Comparison of ENCODE assay signal across 8 cellular contexts in the genomic region with DNA sequence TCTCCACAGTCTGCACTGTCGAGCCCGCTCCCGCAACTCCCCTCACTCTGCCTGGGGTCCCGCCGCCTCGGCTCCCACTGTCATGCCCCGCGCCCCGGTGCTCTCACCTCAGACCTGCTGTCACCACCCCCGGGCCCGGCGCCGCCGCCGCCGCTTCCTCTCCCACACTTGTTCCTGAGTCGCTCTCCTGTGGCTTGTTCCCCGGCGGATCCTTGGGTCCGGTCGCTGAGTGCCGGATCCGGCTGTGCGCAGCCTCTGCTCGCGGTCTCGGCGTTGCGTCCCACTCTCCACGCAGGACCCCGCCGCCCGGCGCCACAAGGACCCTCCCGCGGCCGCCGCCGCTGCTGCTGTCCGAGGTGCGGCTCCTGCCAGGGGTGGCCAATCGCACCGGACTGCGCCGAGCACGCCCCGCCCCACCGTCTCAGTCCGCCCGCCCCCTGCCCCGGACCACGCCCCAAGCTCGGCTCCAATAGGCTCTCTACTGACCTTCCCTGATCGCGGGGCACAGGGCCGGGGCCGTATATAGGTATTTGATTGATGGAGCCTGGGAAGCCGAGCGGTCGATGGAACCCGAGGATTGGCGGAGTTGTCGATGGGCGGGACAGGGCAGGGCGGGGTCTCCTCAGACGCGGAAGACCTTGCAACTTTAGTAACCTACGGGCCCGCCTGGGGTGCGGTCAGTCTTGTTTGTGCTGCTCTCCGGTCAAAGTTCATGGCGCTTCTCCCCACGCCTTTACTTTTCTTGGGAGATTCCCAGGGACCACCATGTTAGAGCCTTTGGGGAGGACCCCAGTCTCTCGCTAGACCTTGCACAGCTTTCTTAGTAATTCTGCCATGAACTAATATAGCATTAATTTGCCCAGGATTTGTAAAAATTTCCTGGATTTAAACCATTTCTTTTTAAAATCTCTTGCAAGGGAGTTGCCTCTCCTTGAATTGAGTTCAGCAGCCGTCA. TPM values are rescaled to one million over a fixed set of nuclear protein-coding genes. Genes with fewer than 3 reads are reported as not detected.
DNase-seq lines count a peak whose midpoint lies in the region; ATAC-seq and TF ChIP-seq lines count a peak whose summit lies in the region.

A gene (minus strand): TSS at position 367 of the 955 bp plus-strand sequence. CDS start 117,340 bp downstream, outside the sequence.

- H3K27me3 ChIP-seq in heart right ventricle, result no peaks in the 10 kb centered on the region
- no peaks in the 10 kb centered on the region for H3K27me3 ChIP-seq in upper lobe of right lung

- DNase-seq in GM13976 (ENCODE audit: low spot score) (peak; percentile 97), NCI-H146 treated with DMSO at 0.1 percent for 48 hours (lab: John Stamatoyannopoulos, UW; ENCODE audit: unreplicated experiment) (peak; percentile 98), amniotic epithelial cell (ENCODE audit: low read depth) (peak; percentile 99), heart right ventricle (peak; percentile 98 to 99), posterior vena cava (ENCODE audit: low spot score) (peak; percentile 100), upper lobe of right lung (peak; percentile 99)

- in situ Hi-C loops in GM13976 (cut with MboI; ENCODE audit: low sequenced_read_pairs, unreplicated experiment), result loop anchor here (5.0 to 10.0 kb wide), 2 partner anchors 191 to 498 kb away; no protein-coding TSS in a partner anchor

- no peaks in the 10 kb centered on the region for H3K9me3 ChIP-seq in heart right ventricle
- H3K9me3 ChIP-seq in upper lobe of right lung, result no peaks in the 10 kb centered on the region

- H3K4me1 ChIP-seq in heart right ventricle, result peaks cover 0 to 65% (median 43%) of the 10 kb centered on the region in 9 donors
- H3K4me1 ChIP-seq in upper lobe of right lung, result peaks cover 42% of the 10 kb centered on the region

- TF ChIP-seq CTCF in GM13976 (IDR thresholded peaks at IDR 0.05; ENCODE audit: borderline replicate concordance, control extremely low read depth, extremely low read depth, insufficient read depth, missing control alignments) (no peak), heart right ventricle (IDR thresholded peaks at IDR 0.05) (peak in 1 of 9 donors; percentile 14), upper lobe of right lung (IDR thresholded peaks at IDR 0.05) (no peak)

- H3K36me3 ChIP-seq in heart right ventricle (no peaks in the 10 kb centered on the region), upper lobe of right lung (no peaks in the 10 kb centered on the region)

- 0% methylated on average over 68 to 75 of the region's 75 CpGs for WGBS in heart right ventricle, 2 donors

- intact Hi-C loops in T-helper 1 cell treated with Interleukin-12 subunit alpha and Interleukin-12 subunit beta and Interleukin-4 antibody, amounts not matched to agents 30 ng/mL and 1 ng/mL, for 36 hours (cut with micrococcal nuclease), result loop anchor here (1.0 to 10.0 kb wide), 7 partner anchors 14 to 1554 kb away; a partner anchor contains a TSS
- intact Hi-C loops in heart right ventricle (cut with DNase I), result loop anchor here in 7 of 10 donors (5.0 to 10.0 kb wide), 7 partner anchors 66 to 498 kb away; a partner anchor contains a TSS
- intact Hi-C loops in posterior vena cava (cut with DNase I), result loop anchor here (5.0 to 10.0 kb wide), 3 partner anchors 66 to 191 kb away; no protein-coding TSS in a partner anchor
- intact Hi-C loops in upper lobe of right lung (cut with DNase I), result no loop called here

- H3K27ac ChIP-seq in heart right ventricle (peak within 1 kb of the TSS; percentile 65 to 100 (median 96)), upper lobe of right lung (peak within 1 kb of the TSS; percentile 91)

- ATAC-seq in HG02870 (IDR thresholded peaks at IDR 0.05; ENCODE audit: unreplicated experiment) (peak; percentile 78), heart right ventricle (peak; percentile 94 to 97 (median 96)), upper lobe of right lung (peak; percentile 96)

- H3K4me3 ChIP-seq in heart right ventricle (peak within 1 kb of the TSS; percentile 56 to 98 (median 94)), upper lobe of right lung (peak within 1 kb of the TSS; percentile 86)

RNA-seq across cellular contexts. Expression of the gene that starts here (rescaled TPM):
- 55.7 and 62.4 TPM in 2 replicates for total RNA-seq in T-helper 1 cell treated with Interleukin-12 subunit alpha and Interleukin-12 subunit beta and Interleukin-4 antibody, amounts not matched to agents 30 ng/mL and 1 ng/mL, for 36 hours
- 10 to 100 TPM; 13.2 to 29.8 (median 21.5) TPM for total RNA-seq in heart right ventricle
- polyA plus RNA-seq in heart right ventricle, result 10 to 100 TPM in 1 of 2 donors, 1 to 10 TPM in 1; 8.4 to 16.2 TPM
- 10 to 100 TPM; 27.9 to 31.8 TPM for total RNA-seq in posterior vena cava
- total RNA-seq in upper lobe of right lung, result 64.1 TPM

Comparison
In these comparisons a context has a peak if more than half of its experiments do, and no peak if none do; other contexts are left out.
1. Peak in every context shown above with its lines: DNase-seq, ATAC-seq, H3K4me3 ChIP-seq and H3K27ac ChIP-seq.